9 cellular contexts compared by ENCODE assay signal in the genomic region with DNA sequence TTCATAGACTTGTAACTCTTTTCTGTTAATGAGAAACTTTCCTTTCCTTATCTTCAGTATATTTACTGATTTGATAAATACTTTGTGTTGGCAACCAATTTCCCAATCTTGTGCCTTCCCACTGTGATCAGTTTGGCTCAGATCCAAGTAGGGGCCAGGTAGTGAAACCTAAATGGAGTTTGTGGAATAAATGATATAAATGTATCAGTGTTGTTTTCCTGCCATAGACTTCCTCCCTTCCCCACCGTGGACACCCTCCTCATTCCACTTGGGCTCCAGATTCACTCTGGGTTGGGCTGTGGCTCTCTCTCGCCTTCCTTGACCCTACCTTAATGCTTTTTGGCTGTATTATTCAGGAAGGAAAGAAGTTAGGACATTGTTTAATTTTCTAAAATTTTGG. TPM values are rescaled to one million over a fixed set of nuclear protein-coding genes. Genes with fewer than 3 reads are reported as not detected.
DNase-seq lines count a peak whose midpoint lies in the region; ATAC-seq and TF ChIP-seq lines count a peak whose summit lies in the region.
"Had no signal": no experiment of that assay in that cellular context is flagged by ENCODE, and none has a peak within 500 bp of the region (broad histone marks: within the 10 kb centered on the region; RNA-seq: fewer than 3 reads in every experiment).

No MANE protein-coding gene starts in this region.

- ATAC-seq in gastroesophageal sphincter (no peak), HG03432 (IDR thresholded peaks at IDR 0.05; ENCODE audit: unreplicated experiment) (no peak)
- ATAC-seq: left colon had no signal

- H3K9me3 ChIP-seq in SJSA1 (replicated peaks) (no peaks in the 10 kb centered on the region), gastroesophageal sphincter (no peaks in the 10 kb centered on the region), skeletal muscle tissue (ENCODE audit: control insufficient read depth in 3 of 3, low read length in 3 of 3) (no peaks in the 10 kb centered on the region)

- H3K36me3 ChIP-seq in SJSA1 (no peaks in the 10 kb centered on the region; the same call in 1 of the 2 replicates), gastroesophageal sphincter (no peaks in the 10 kb centered on the region), skeletal muscle tissue (ENCODE audit: control insufficient read depth in 3 of 3, insufficient read depth in 3 of 3, low read length in 3 of 3) (no peaks in the 10 kb centered on the region)

- H3K9me3 Mint-ChIP-seq in T-helper 1 cell treated with Interleukin-12 subunit alpha and Interleukin-12 subunit beta and Interleukin-4 antibody, amounts not matched to agents 30 μg/mL and 1 μg/mL, for 36 hours, result no peaks in the 10 kb centered on the region

- H3K4me1 ChIP-seq in SJSA1 (replicated peaks) (peaks cover 36% of the 10 kb centered on the region), gastroesophageal sphincter (peaks cover 0 to 57% (median 6%) of the 10 kb centered on the region in 3 donors), skeletal muscle tissue (ENCODE audit: control insufficient read depth in 3 of 3, insufficient read depth in 3 of 3, low read length in 3 of 3) (peaks cover 23 to 39% (median 29%) of the 10 kb centered on the region in 3 donors)

- intact Hi-C loops in head of caudate nucleus (cut with DNase I), result loop anchor here (10.0 kb wide), 2 partner anchors 96 to 216 kb away; partner anchors contain the start of genes NKAPL and ZKSCAN4

- no peak for TF ChIP-seq CTCF in gastroesophageal sphincter (IDR thresholded peaks at IDR 0.05)

- H3K9ac ChIP-seq in skeletal muscle tissue (ENCODE audit: low read depth in 1 of 3, low read length in 3 of 3), result peak overlapping the region in 1 of 3 donors; percentile 34

- no peak for TF ChIP-seq POLR2A in gastroesophageal sphincter (IDR thresholded peaks at IDR 0.05)

- H3K27ac ChIP-seq in SJSA1 (no peak overlapping the region), gastroesophageal sphincter (peak overlapping the region in 3 of 4 donors; percentile 19 to 87 (median 81)), skeletal muscle tissue (ENCODE audit: low read depth, low read length) (no peak overlapping the region)

- H3K4me3 Mint-ChIP-seq in T-helper 1 cell treated with Interleukin-12 subunit alpha and Interleukin-12 subunit beta and Interleukin-4 antibody, amounts not matched to agents 30 μg/mL and 1 μg/mL, for 36 hours, result peak overlapping the region; percentile 96

- peaks cover 22% of the 10 kb centered on the region for H3K27me3 Mint-ChIP-seq in T-helper 1 cell treated with Interleukin-12 subunit alpha and Interleukin-12 subunit beta and Interleukin-4 antibody, amounts not matched to agents 30 μg/mL and 1 μg/mL, for 36 hours (ENCODE audit: low read depth)

- peaks cover 36% of the 10 kb centered on the region for H3K4me1 Mint-ChIP-seq in T-helper 1 cell treated with Interleukin-12 subunit alpha and Interleukin-12 subunit beta and Interleukin-4 antibody, amounts not matched to agents 30 μg/mL and 1 μg/mL, for 36 hours (ENCODE audit: low read depth)

- no peak for TF ChIP-seq EP300 in gastroesophageal sphincter (IDR thresholded peaks at IDR 0.05)

- WGBS in gastroesophageal sphincter (ENCODE audit: low coverage in 1 of 2), 2 donors, result 61 to 64% methylated on average over 2 of the region's 2 CpGs

- no peaks in the 10 kb centered on the region for H3K27me3 ChIP-seq in SJSA1 (replicated peaks)
- no peaks in the 10 kb centered on the region for H3K27me3 ChIP-seq in gastroesophageal sphincter
- H3K27me3 ChIP-seq in skeletal muscle tissue (ENCODE audit: control insufficient read depth in 3 of 3, insufficient read depth in 3 of 3, low read length in 3 of 3), result no peaks in the 10 kb centered on the region

- no peak overlapping the region for H3K27ac Mint-ChIP-seq in T-helper 1 cell treated with Interleukin-12 subunit alpha and Interleukin-12 subunit beta and Interleukin-4 antibody, amounts not matched to agents 30 μg/mL and 1 μg/mL, for 36 hours

- H3K4me3 ChIP-seq in SJSA1 (peak overlapping the region; percentile 53; the same call in 1 of the 2 replicates), gastroesophageal sphincter (peak overlapping the region in 1 of 2 donors; percentile 72), skeletal muscle tissue (ENCODE audit: low read length in 3 of 3) (peak overlapping the region in 2 of 3 donors; percentile 94 to 95)

- peaks cover 10% of the 10 kb centered on the region for H3K36me3 Mint-ChIP-seq in T-helper 1 cell treated with Interleukin-12 subunit alpha and Interleukin-12 subunit beta and Interleukin-4 antibody, amounts not matched to agents 30 μg/mL and 1 μg/mL, for 36 hours (ENCODE audit: low read depth)

- no peak for DNase-seq in T-helper 1 cell
- DNase-seq in SJSA1 (ENCODE audit: low read depth in 1 of 2, low spot score in 2 of 2), result no peak
- DNase-seq in NCI-H2107 treated with DMSO at 0.1 percent for 48 hours (lab: John Stamatoyannopoulos, UW; ENCODE audit: unreplicated experiment), result no peak
- no peak for DNase-seq in head of caudate nucleus
- DNase-seq: left colon had no signal

RNA-seq across cellular contexts. Expression of gene ZKSCAN3, which starts 1.3 kb away (rescaled TPM):
- total RNA-seq in SJSA1 (2014; rRNA removed; shearing (Covaris generic)), result 5.9 and 6.9 TPM in 2 replicates
- total RNA-seq in gastroesophageal sphincter, result 1 to 10 TPM; 4.4 to 9.8 (median 6.9) TPM
- 6.3 TPM for total RNA-seq in skeletal muscle tissue

RNA-seq across cellular contexts. Expression of gene ZSCAN31, which starts 15.1 kb away (rescaled TPM):
- 17.9 and 67.4 TPM in 2 replicates for total RNA-seq in SJSA1 (2014; rRNA removed; shearing (Covaris generic))
- total RNA-seq in gastroesophageal sphincter (10 to 100 TPM; 14.9 to 32.0 (median 24.8) TPM), skeletal muscle tissue (12.5 TPM)

RNA-seq across cellular contexts. Expression of gene ZSCAN12, which starts 48.5 kb away (rescaled TPM):
- total RNA-seq in SJSA1 (2014; rRNA removed; shearing (Covaris generic)), result 4.8 and 6.6 TPM in 2 replicates
- 1 to 10 TPM; 5.6 to 8.6 (median 6.0) TPM for total RNA-seq in gastroesophageal sphincter
- total RNA-seq in skeletal muscle tissue, result 5.7 TPM

Comparison
In these comparisons a context has a peak if more than half of its experiments do, and no peak if none do; other contexts are left out.
1. H3K27ac ChIP-seq: peak in gastroesophageal sphincter (3 of 4); none in SJSA1 (single experiment) and skeletal muscle tissue (single experiment).